ENCODE assay signal across 9 cellular contexts in the genomic region with DNA sequence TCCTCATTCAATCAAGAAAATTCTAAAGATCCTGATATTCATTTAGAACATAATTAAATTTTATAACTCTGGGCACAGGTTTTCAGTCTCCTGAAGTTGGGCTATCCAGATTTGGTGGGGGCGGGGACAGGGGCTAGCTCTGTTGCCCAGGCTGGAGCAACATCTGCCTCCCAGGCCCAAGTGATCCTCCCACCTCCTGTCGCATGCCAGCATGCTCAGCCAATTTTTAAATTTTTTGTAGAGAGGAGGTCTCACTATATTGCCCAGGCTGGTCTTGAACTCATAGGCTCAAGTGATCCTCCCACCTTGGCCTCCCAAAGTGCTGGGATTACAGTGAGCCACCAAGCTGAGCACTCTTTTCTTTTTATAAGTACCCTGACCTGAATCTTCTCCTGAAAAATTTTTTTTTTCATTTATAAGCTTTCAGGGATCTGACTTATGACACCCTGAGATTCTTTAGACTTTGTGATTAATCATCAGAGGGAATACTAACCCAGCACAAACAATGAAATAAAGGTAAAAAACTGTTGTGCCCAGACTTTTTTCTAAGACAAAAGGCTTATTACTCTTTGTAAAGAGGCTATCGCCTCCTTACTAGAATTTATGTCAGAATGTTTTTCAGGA.
DNase-seq lines count a peak whose midpoint lies in the region; ATAC-seq, FAIRE-seq and TF ChIP-seq lines count a peak whose summit lies in the region.
"Had no signal": no experiment of that assay in that cellular context is flagged by ENCODE, and none has a peak within 500 bp of the region (broad histone marks: within the 10 kb centered on the region; RNA-seq: fewer than 3 reads in every experiment).

No MANE protein-coding gene starts in this region.

- intact Hi-C loops in spleen (cut with DNase I; ENCODE audit: low total_unique reads): no loop called here

- peaks cover 45% of the 10 kb centered on the region for H3K4me1 Mint-ChIP-seq in T-helper 17 cell

- H3K27me3 Mint-ChIP-seq in T-helper 17 cell: no peaks in the 10 kb centered on the region
- H3K27me3 Mint-ChIP-seq: naive B cell had no signal

- peak overlapping the region; percentile 96 for H3K27ac Mint-ChIP-seq in T-helper 17 cell

- peak overlapping the region; percentile 84 for H3K4me3 Mint-ChIP-seq in T-helper 17 cell

- POLR2A ChIA-PET in HEK293 (lab: Yijun Ruan, JAX): interaction anchor here (1.1 to 2.7 kb wide), 4 partner anchors 8 to 76 kb away, joined by 3 to 23 read pairs (median 3); no protein-coding TSS in a partner anchor

- H3K4me3 ChIP-seq in HEK293 (ENCODE audit: low read depth, low read length) (no peak overlapping the region), fibroblast of lung (replicated peaks in 1 of 4; ENCODE audit: control extremely low read depth in 1 of 4, insufficient read depth in 1 of 4, low read depth in 3 of 4, low read length in 4 of 4) (peak overlapping the region in 3 of 4 experiments; percentile 6 to 46 (median 38)), spleen (peak overlapping the region in 1 of 8 donors; percentile 42)

- no peak for TF ChIP-seq CTCF in HEK293 (tag by site-specific recombination; IDR thresholded peaks at IDR 0.05)
- TF ChIP-seq CTCF in fibroblast of lung (conservative IDR thresholded peaks at IDR 0.05 in 1 of 2, IDR thresholded peaks at IDR 0.05 in 1 of 2; ENCODE audit: low read depth in 1 of 2, low read length in 2 of 2): no peak
- no peak for TF ChIP-seq CTCF in spleen (IDR thresholded peaks at IDR 0.05 in 8 of 11, conservative IDR thresholded peaks at IDR 0.05 in 3 of 11)

- peaks cover 14% of the 10 kb centered on the region for H3K79me2 ChIP-seq in fibroblast of lung (ENCODE audit: control insufficient read depth, insufficient read depth, low read length)

- H3K27me3 ChIP-seq in fibroblast of lung (ENCODE audit: control insufficient read depth, insufficient read depth, low read length): no peaks in the 10 kb centered on the region
- no peaks in the 10 kb centered on the region for H3K27me3 ChIP-seq in spleen (replicated peaks in 1 of 7)

- CTCF ChIA-PET in HEK293 (lab: Yijun Ruan, JAX): interaction anchor here (0.6 to 1.9 kb wide), 4 partner anchors 18 to 85 kb away, joined by 3 to 19 read pairs (median 4); no protein-coding TSS in a partner anchor

- no peak for TF ChIP-seq POLR2A in spleen (IDR thresholded peaks at IDR 0.05)

- peak overlapping the region; percentile 66 for H3K4me2 ChIP-seq in fibroblast of lung (ENCODE audit: extremely low read depth, insufficient read depth, low read length)

- H3K4me1 ChIP-seq in HEK293 (ENCODE audit: control insufficient read depth, insufficient read depth, low read length) (peaks cover 39% of the 10 kb centered on the region), fibroblast of lung (ENCODE audit: control insufficient read depth, extremely low read depth, insufficient read depth, low read length) (peaks cover 37% of the 10 kb centered on the region), spleen (peaks cover 29 to 83% (median 73%) of the 10 kb centered on the region in 6 donors)

- no peaks in the 10 kb centered on the region; a peak in 1 of 3 replicates for H3K36me3 ChIP-seq in HEK293 (ENCODE audit: control insufficient read depth in 2 of 2, insufficient read depth in 1 of 2, low read length in 2 of 2)
- no peaks in the 10 kb centered on the region for H3K36me3 ChIP-seq in fibroblast of lung (ENCODE audit: control insufficient read depth, insufficient read depth, low read length)
- H3K36me3 ChIP-seq in spleen: peaks cover 0 to 23% (median 0%) of the 10 kb centered on the region in 6 donors

- H3K36me3 Mint-ChIP-seq in T-helper 17 cell (ENCODE audit: low read depth): no peaks in the 10 kb centered on the region

- no peak for FAIRE-seq in HTR-8/SVneo (lab: Jason Lieb, UNC)

- no peaks in the 10 kb centered on the region for H3K9me3 ChIP-seq in HEK293 (ENCODE audit: control insufficient read depth, insufficient read depth, low read depth, low read length)
- peaks cover 4% of the 10 kb centered on the region for H3K9me3 ChIP-seq in T-helper 17 cell (ENCODE audit: control insufficient read depth, low read length, poor library complexity, severe bottlenecking)
- H3K9me3 ChIP-seq in fibroblast of lung (ENCODE audit: control insufficient read depth, insufficient read depth, low read depth, low read length): no peaks in the 10 kb centered on the region
- H3K9me3 ChIP-seq in spleen: no peaks in the 10 kb centered on the region

- DNase-seq in T-helper 17 cell (no peak), fibroblast of lung (ENCODE audit: low read depth in 2 of 2) (peak; percentile 53 to 82), spleen (no peak), NCI-H510A treated with DMSO at 0.1 percent for 48 hours (lab: John Stamatoyannopoulos, UW) (no peak), cerebellum (ENCODE audit: low spot score) (no peak), HTR-8/SVneo (ENCODE audit: insufficient read length, low spot score) (no peak)

- 64 to 78% (median 70%) methylated on average over 3 of the region's 3 CpGs for WGBS in spleen, 5 donors

- no peaks in the 10 kb centered on the region for H4K20me1 ChIP-seq in fibroblast of lung (ENCODE audit: control insufficient read depth, extremely low read depth, insufficient read depth, low read length)

- no peak overlapping the region for H2AFZ ChIP-seq in fibroblast of lung (ENCODE audit: low read length)

- peak overlapping the region; percentile 95 for H3K27ac ChIP-seq in HEK293 (ENCODE audit: extremely low read depth, low read depth, low read length)
- peak overlapping the region; percentile 97 for H3K27ac ChIP-seq in fibroblast of lung (ENCODE audit: insufficient read depth, low read length)
- H3K27ac ChIP-seq in spleen: peak overlapping the region; percentile 36 to 84 (median 74)

- ATAC-seq in T-helper 17 cell (no peak), HG02571 (IDR thresholded peaks at IDR 0.05; ENCODE audit: unreplicated experiment) (no peak)

- H3K9ac ChIP-seq in fibroblast of lung (ENCODE audit: insufficient read depth, low read length): peak overlapping the region; percentile 69

TF ChIP-seq in HEK293, 187 proteins besides CTCF, POLR2A, EP300 and RAD21:
- TF ChIP-seq ZFHX2 (tag by site-specific recombination; conservative IDR thresholded peaks at IDR 0.05): 0 out of 2 replicates have a peak, but pooled peaks have one; percentile 35
- TF ChIP-seq, protein P1, sequence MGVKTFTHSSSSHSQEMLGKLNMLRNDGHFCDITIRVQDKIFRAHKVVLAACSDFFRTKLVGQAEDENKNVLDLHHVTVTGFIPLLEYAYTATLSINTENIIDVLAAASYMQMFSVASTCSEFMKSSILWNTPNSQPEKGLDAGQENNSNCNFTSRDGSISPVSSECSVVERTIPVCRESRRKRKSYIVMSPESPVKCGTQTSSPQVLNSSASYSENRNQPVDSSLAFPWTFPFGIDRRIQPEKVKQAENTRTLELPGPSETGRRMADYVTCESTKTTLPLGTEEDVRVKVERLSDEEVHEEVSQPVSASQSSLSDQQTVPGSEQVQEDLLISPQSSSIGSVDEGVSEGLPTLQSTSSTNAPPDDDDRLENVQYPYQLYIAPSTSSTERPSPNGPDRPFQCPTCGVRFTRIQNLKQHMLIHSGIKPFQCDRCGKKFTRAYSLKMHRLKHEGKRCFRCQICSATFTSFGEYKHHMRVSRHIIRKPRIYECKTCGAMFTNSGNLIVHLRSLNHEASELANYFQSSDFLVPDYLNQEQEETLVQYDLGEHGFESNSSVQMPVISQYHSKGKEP (tag by site-specific recombination; IDR thresholded peaks at IDR 0.05): 0 out of 2 replicates have a peak, but pooled peaks have one; percentile 21
- 0 out of 2 replicates have a peak, but pooled peaks have one; percentile 15 for TF ChIP-seq ZNF121 (tag by site-specific recombination; IDR thresholded peaks at IDR 0.05)
- TF ChIP-seq, protein P2, sequence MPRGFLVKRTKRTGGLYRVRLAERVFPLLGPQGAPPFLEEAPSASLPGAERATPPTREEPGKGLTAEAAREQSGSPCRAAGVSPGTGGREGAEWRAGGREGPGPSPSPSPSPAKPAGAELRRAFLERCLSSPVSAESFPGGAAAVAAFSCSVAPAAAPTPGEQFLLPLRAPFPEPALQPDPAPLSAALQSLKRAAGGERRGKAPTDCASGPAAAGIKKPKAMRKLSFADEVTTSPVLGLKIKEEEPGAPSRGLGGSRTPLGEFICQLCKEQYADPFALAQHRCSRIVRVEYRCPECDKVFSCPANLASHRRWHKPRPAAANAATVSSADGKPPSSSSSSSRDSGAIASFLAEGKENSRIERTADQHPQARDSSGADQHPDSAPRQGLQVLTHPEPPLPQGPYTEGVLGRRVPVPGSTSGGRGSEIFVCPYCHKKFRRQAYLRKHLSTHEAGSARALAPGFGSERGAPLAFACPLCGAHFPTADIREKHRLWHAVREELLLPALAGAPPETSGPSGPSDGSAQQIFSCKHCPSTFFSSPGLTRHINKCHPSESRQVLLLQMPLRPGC (tag by site-specific recombination; IDR thresholded peaks at IDR 0.05): no peak

Comparison
In these comparisons a context has a peak if more than half of its experiments do, and no peak if none do; other contexts are left out.
1. DNase-seq: peak in fibroblast of lung (2 of 2); none in T-helper 17 cell (0 of 3), spleen (single experiment), NCI-H510A treated with DMSO at 0.1 percent for 48 hours (single experiment), cerebellum (single experiment) and HTR-8/SVneo (single experiment).
2. Peak in every context shown above with its lines, with median percentiles within 50 percentile points of each other: H3K27ac ChIP-seq.